ENCODE assay signal across 19 cellular contexts in genomic region chr6:75491302-75491701, GRCh38. TPM values are rescaled to one million over a fixed set of nuclear protein-coding genes. Genes with fewer than 3 reads are reported as not detected.
A peak's percentile ranks its signal among the peaks of the same experiment; 100 is the strongest.
DNase-seq lines count a peak whose midpoint lies in the region; ATAC-seq and TF ChIP-seq lines count a peak whose summit lies in the region.
"Had no signal": no experiment of that assay in that cellular context is flagged by ENCODE, and none has a peak within 500 bp of the region (broad histone marks: within the 10 kb centered on the region; RNA-seq: fewer than 3 reads in every experiment).

No MANE protein-coding gene starts in this region.

- H3K9me3 ChIP-seq in esophagus muscularis mucosa (no peaks in the 10 kb centered on the region), left lung (no peaks in the 10 kb centered on the region), sigmoid colon (no peaks in the 10 kb centered on the region), aorta (ENCODE audit: control insufficient read depth, low read length) (no peaks in the 10 kb centered on the region), Karpas-422 (ENCODE audit: low read length) (no peaks in the 10 kb centered on the region)

- no peaks in the 10 kb centered on the region for H4K20me1 ChIP-seq in Karpas-422 (ENCODE audit: insufficient read depth, low read depth, low read length)

- H2AFZ ChIP-seq in Karpas-422 (ENCODE audit: low read length): no peak overlapping the region
- H2AFZ ChIP-seq: PC-9 had no signal

- TF ChIP-seq EP300 in esophagus muscularis mucosa (IDR thresholded peaks at IDR 0.05) (no peak), sigmoid colon (IDR thresholded peaks at IDR 0.05) (no peak)

- TF ChIP-seq POLR2A in esophagus muscularis mucosa (IDR thresholded peaks at IDR 0.05; ENCODE audit: low read depth) (no peak), sigmoid colon (IDR thresholded peaks at IDR 0.05) (no peak)

- H3K36me3 ChIP-seq in esophagus muscularis mucosa (no peaks in the 10 kb centered on the region), left lung (no peaks in the 10 kb centered on the region), sigmoid colon (no peaks in the 10 kb centered on the region), aorta (ENCODE audit: control insufficient read depth in 1 of 2, insufficient read depth in 2 of 2, low read length in 1 of 2) (no peaks in the 10 kb centered on the region), Karpas-422 (ENCODE audit: insufficient read depth, low read length) (no peaks in the 10 kb centered on the region)
- H3K36me3 ChIP-seq: brain microvascular endothelial cell had no signal

- H3K4me1 ChIP-seq in esophagus muscularis mucosa (peaks cover 29 to 69% (median 57%) of the 10 kb centered on the region in 4 donors), left lung (peaks cover 4 to 10% of the 10 kb centered on the region in 2 donors), sigmoid colon (peaks cover 0 to 60% (median 35%) of the 10 kb centered on the region in 4 donors), aorta (ENCODE audit: control insufficient read depth in 1 of 2, insufficient read depth in 2 of 2, low read length in 2 of 2) (peaks cover 2 to 6% of the 10 kb centered on the region in 2 donors), Karpas-422 (ENCODE audit: low read length) (peaks cover 2% of the 10 kb centered on the region; the same call in 1 of the 2 replicates)

- intact Hi-C loops in esophagus muscularis mucosa (cut with DNase I) (no loop called here), left lung (cut with DNase I) (no loop called here), sigmoid colon (cut with DNase I) (loop anchor here (5.0 to 10.0 kb wide), 3 partner anchors 54 to 1837 kb away; partner anchors contain the start of gene SLC17A5), aorta (cut with DNase I) (loop anchor here (5.0 kb wide), 5 partner anchors 44 to 209 kb away; partner anchors contain the start of gene TMEM30A (in 1 of the 2))

- ATAC-seq in left lung (peak; percentile 1), aorta (ENCODE audit: low FRiP score) (no peak), HG03039 (IDR thresholded peaks at IDR 0.05; ENCODE audit: unreplicated experiment) (no peak)
- ATAC-seq: HCT116 had no signal

- no peaks in the 10 kb centered on the region for H3K79me2 ChIP-seq in Karpas-422 (ENCODE audit: low read length)

- H3K4me3 ChIP-seq in esophagus muscularis mucosa (peak overlapping the region; percentile 55 to 62 (median 60)), left lung (peak overlapping the region; percentile 20 to 36), sigmoid colon (peak overlapping the region; percentile 46 to 63 (median 52)), aorta (ENCODE audit: low read length in 2 of 2) (peak overlapping the region; percentile 45 to 85), Karpas-422 (ENCODE audit: low read length) (no peak overlapping the region)
- H3K4me3 ChIP-seq: PC-9 had no signal

- no peak overlapping the region for H3K4me2 ChIP-seq in Karpas-422 (ENCODE audit: low read depth, low read length, poor library complexity, severe bottlenecking)
- H3K4me2 ChIP-seq: PC-9 had no signal

- no peaks in the 10 kb centered on the region for H3K9me2 ChIP-seq in Karpas-422 (replicated peaks; ENCODE audit: insufficient read depth, low read length)

- H3K27ac ChIP-seq in esophagus muscularis mucosa (replicated peaks in 1 of 4): peak overlapping the region; percentile 85 to 89 (median 88)
- H3K27ac ChIP-seq in left lung: peak overlapping the region; percentile 39 to 88
- peak overlapping the region; percentile 82 to 93 (median 86) for H3K27ac ChIP-seq in sigmoid colon
- peak overlapping the region; percentile 64 to 86 for H3K27ac ChIP-seq in aorta (ENCODE audit: low read depth in 1 of 2, low read length in 2 of 2)
- H3K27ac ChIP-seq in Karpas-422 (ENCODE audit: low read length): no peak overlapping the region
- H3K27ac ChIP-seq: brain microvascular endothelial cell, PC-9 had no signal

- no peaks in the 10 kb centered on the region for H3K27me3 ChIP-seq in esophagus muscularis mucosa
- peaks cover 0 to 7% of the 10 kb centered on the region in 2 donors for H3K27me3 ChIP-seq in left lung
- H3K27me3 ChIP-seq in sigmoid colon: no peaks in the 10 kb centered on the region
- H3K27me3 ChIP-seq in aorta (ENCODE audit: control insufficient read depth in 1 of 2, insufficient read depth in 2 of 2, low read length in 1 of 2): no peaks in the 10 kb centered on the region
- no peaks in the 10 kb centered on the region for H3K27me3 ChIP-seq in Karpas-422 (ENCODE audit: low read length)
- H3K27me3 ChIP-seq: brain microvascular endothelial cell had no signal

- 24% methylated on average over 1 of the region's 1 CpG for WGBS in esophagus muscularis mucosa
- 73 to 77% methylated on average over 1 of the region's 1 CpG for WGBS in sigmoid colon, 2 donors
- WGBS in aorta, 2 donors: 3 to 13% methylated on average over 1 of the region's 1 CpG

- DNase-seq in esophagus muscularis mucosa (ENCODE audit: extremely low spot score) (no peak), left lung (no peak), sigmoid colon (no peak), aorta (no peak), Karpas-422 (no peak)
- no peak for DNase-seq in activated CD4-positive, alpha-beta T cell treated with anti-CD3 and anti-CD28 coated beads, Interleukin-2, amount 50 U/mL, for 1 hour
- DNase-seq: activated naive CD8-positive, alpha-beta T cell treated with anti-CD3 and anti-CD28 coated beads for 36 hours; brain microvascular endothelial cell; DND-41; NCI-H1694 treated with DMSO at 0.1 percent for 48 hours; NCI-H82; PC-9; stimulated activated CD4-positive, alpha-beta T cell treated with anti-CD3 and anti-CD28 coated beads, Interleukin-12 subunit alpha, Interleukin-12 subunit beta, amount 100 ng/mL, for 4 hours; stimulated activated CD8-positive, alpha-beta memory T cell treated with anti-CD3 and anti-CD28 coated beads, Interleukin-4, amount 100 ng/mL, for 48 hours had no signal

- H3K9ac ChIP-seq in Karpas-422 (ENCODE audit: low read length): no peak overlapping the region

- TF ChIP-seq CTCF in esophagus muscularis mucosa (IDR thresholded peaks at IDR 0.05) (no peak), left lung (IDR thresholded peaks at IDR 0.05) (no peak), sigmoid colon (IDR thresholded peaks at IDR 0.05) (no peak)

RNA-seq across cellular contexts. Expression of gene FILIP1, which starts 2.3 kb away (rescaled TPM):
- 10 to 100 TPM; 41.7 to 53.3 (median 48.4) TPM for total RNA-seq in esophagus muscularis mucosa
- 10 to 100 TPM; 14.4 to 25.7 TPM for total RNA-seq in left lung
- total RNA-seq in sigmoid colon: 10 to 100 TPM; 47.1 to 72.8 (median 53.8) TPM
- polyA plus RNA-seq in sigmoid colon: 1 to 10 TPM in 1 of 3 donors, under 1 TPM in 2; 0.46 to 2.0 (median 0.60) TPM
- total RNA-seq in aorta: 10 to 100 TPM; 34.4 to 53.3 TPM
- 1 to 10 TPM; 6.9 to 8.3 TPM for polyA plus RNA-seq in aorta
- total RNA-seq in Karpas-422 (2014; rRNA removed; shearing (Covaris generic); ENCODE audit: low replicate concordance): 0.15 TPM in 1 of 2 replicates, not detected in the other
- total RNA-seq: activated CD8-positive, alpha-beta memory T cell treated with anti-CD3 and anti-CD28 coated beads for 36 hours; activated naive CD8-positive, alpha-beta T cell treated with anti-CD3 and anti-CD28 coated beads for 36 hours; activated T-helper 1 cell treated with anti-CD3 and anti-CD28 coated beads, Interleukin-12 subunit alpha, Interleukin-12 subunit beta, Interleukin-2, Interleukin-4 antibody, amounts not matched to agents 30 ng/mL and 10 ng/mL and 1 ng/mL, durations not matched to agents 14 hours and 24 hours and 36 hours; T-helper 2 cell treated with Interferon-gamma antibody and Interleukin-4, amounts not matched to agents 100 ng/mL and 5 ng/mL, for 36 hours had no signal

Comparison
In these comparisons a context has a peak if more than half of its experiments do, and no peak if none do; other contexts are left out.
1. RNA of gene FILIP1, which starts 2.3 kb away (total RNA-seq): 47.1 to 72.8 TPM in sigmoid colon, 34.4 to 53.3 TPM in aorta, 41.7 to 53.3 TPM in esophagus muscularis mucosa and 14.4 to 25.7 TPM in left lung; 0.15 TPM in Karpas-422; every median in the first group is over 10 times any median in the second.
2. intact Hi-C loops: an anchor here in sigmoid colon (5.0 to 10.0 kb wide) and aorta (5.0 kb wide); none called in esophagus muscularis mucosa and left lung.